ENCODE assay signal across 19 cellular contexts in the genomic region with DNA sequence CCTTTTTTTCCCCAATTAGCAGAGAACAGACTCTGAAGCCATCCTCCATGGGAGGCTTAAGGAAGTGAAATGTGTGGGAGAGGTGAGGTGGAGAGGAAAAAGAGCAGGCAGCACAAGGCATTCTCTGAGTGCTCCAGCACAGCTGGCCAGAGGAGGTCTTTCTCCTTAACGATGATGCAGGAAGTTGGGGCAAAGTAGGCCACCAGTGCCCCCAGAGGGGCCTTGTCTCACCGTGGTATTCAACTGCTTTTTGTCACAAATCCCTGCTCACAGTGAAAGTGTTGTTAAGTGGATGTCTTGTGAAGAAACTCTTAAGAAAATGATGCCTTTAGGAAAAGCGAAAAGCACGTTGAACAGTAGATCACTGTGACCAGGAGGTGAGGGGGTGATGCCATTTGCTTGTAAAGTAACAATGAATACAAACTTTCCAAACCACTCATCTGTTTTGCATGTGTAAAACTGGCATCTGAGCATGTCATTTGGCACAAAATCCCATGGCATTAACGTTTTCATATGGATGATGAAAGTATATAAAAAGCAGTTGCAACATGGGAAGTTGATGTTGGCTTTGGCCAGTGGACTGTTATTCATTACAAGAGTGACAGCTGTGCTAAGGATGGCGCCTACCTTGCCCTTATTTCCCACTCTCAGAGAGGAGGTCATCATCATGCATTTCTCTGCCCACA. TPM values are rescaled to one million over a fixed set of nuclear protein-coding genes. Genes with fewer than 3 reads are reported as not detected.
DNase-seq lines count a peak whose midpoint lies in the region; ATAC-seq and TF ChIP-seq lines count a peak whose summit lies in the region.
"Had no signal": no experiment of that assay in that cellular context is flagged by ENCODE, and none has a peak within 500 bp of the region (broad histone marks: within the 10 kb centered on the region; RNA-seq: fewer than 3 reads in every experiment).

No MANE protein-coding gene starts in this region.

- no peak overlapping the region for H3K9ac ChIP-seq in adipocyte (ENCODE audit: low read length)

- H3K79me2 ChIP-seq in GM23338 (replicated peaks; ENCODE audit: insufficient read depth), result no peaks in the 10 kb centered on the region
- H3K79me2 ChIP-seq: hepatocyte had no signal

- no peaks in the 10 kb centered on the region for H4K20me1 ChIP-seq in GM23338 (replicated peaks; ENCODE audit: insufficient read depth)

- no peaks in the 10 kb centered on the region for H3K27me3 ChIP-seq in GM23338 (ENCODE audit: insufficient read depth)
- H3K27me3 ChIP-seq in adipocyte (replicated peaks; ENCODE audit: control insufficient read depth, insufficient read depth, low read length), result no peaks in the 10 kb centered on the region
- H3K27me3 ChIP-seq: colonic mucosa, hepatocyte, sigmoid colon had no signal

- H3K36me3 Mint-ChIP-seq in GM23338 (ENCODE audit: low read depth), result peaks cover 11% of the 10 kb centered on the region
- H3K36me3 Mint-ChIP-seq: type B pancreatic cell had no signal

- H3K36me3 ChIP-seq in GM23338 (ENCODE audit: insufficient read depth) (no peaks in the 10 kb centered on the region; the same call in 1 of the 2 replicates), adipocyte (ENCODE audit: control insufficient read depth, insufficient read depth, low read length, severe bottlenecking) (no peaks in the 10 kb centered on the region)
- H3K36me3 ChIP-seq: colonic mucosa, sigmoid colon had no signal

- H3K27ac Mint-ChIP-seq in GM23338, result no peak overlapping the region
- H3K27ac Mint-ChIP-seq: activated CD8-positive, alpha-beta memory T cell treated with anti-CD3 and anti-CD28 coated beads, Interleukin-2, amount 10 ng/mL, durations not matched to agents 7 days and 5 days; type B pancreatic cell had no signal

- no peaks in the 10 kb centered on the region for H3K4me1 Mint-ChIP-seq in GM23338
- H3K4me1 Mint-ChIP-seq: activated CD8-positive, alpha-beta memory T cell treated with anti-CD3 and anti-CD28 coated beads, Interleukin-2, amount 10 ng/mL, durations not matched to agents 7 days and 5 days had no signal

- peaks cover 38% of the 10 kb centered on the region for H3K9me3 Mint-ChIP-seq in GM23338

- H3K4me3 Mint-ChIP-seq in GM23338, result no peak overlapping the region
- H3K4me3 Mint-ChIP-seq: activated CD8-positive, alpha-beta memory T cell treated with anti-CD3 and anti-CD28 coated beads, Interleukin-2, amount 10 ng/mL, durations not matched to agents 7 days and 5 days; type B pancreatic cell had no signal

- peaks cover 4% of the 10 kb centered on the region for H3K9me3 ChIP-seq in adipocyte (ENCODE audit: control insufficient read depth, low read length)
- H3K9me3 ChIP-seq: colonic mucosa, sigmoid colon had no signal

- H3K27ac ChIP-seq in GM23338 (ENCODE audit: low read depth), result no peak overlapping the region
- H3K27ac ChIP-seq: colonic mucosa, hepatocyte, RWPE1, sigmoid colon had no signal

- no peak for TF ChIP-seq CTCF in GM23338 (conservative IDR thresholded peaks at IDR 0.05; ENCODE audit: low read depth in 2 of 2)
- no peak for TF ChIP-seq CTCF in foreskin fibroblast (IDR thresholded peaks at IDR 0.05; ENCODE audit: low read depth, low read length)

- ATAC-seq in GM23338 (no peak), GM18909 (IDR thresholded peaks at IDR 0.05; ENCODE audit: poor library complexity, unreplicated experiment) (no peak)
- ATAC-seq: activated CD8-positive, alpha-beta memory T cell treated with anti-CD3 and anti-CD28 coated beads, Interleukin-2, amount 10 ng/mL, durations not matched to agents 7 days and 5 days had no signal

- H3K27me3 Mint-ChIP-seq in GM23338 (ENCODE audit: insufficient read depth, low read depth, poor library complexity), result peaks cover 3% of the 10 kb centered on the region
- H3K27me3 Mint-ChIP-seq: activated CD8-positive, alpha-beta memory T cell treated with anti-CD3 and anti-CD28 coated beads, Interleukin-2, amount 10 ng/mL, durations not matched to agents 7 days and 5 days; type B pancreatic cell had no signal

- no peaks in the 10 kb centered on the region for H3F3A ChIP-seq in GM23338 (replicated peaks; ENCODE audit: low read depth)

- H3K9me2 ChIP-seq in GM23338 (ENCODE audit: insufficient read depth), result no peaks in the 10 kb centered on the region; the same call in none of the 2 replicates

- DNase-seq in AG08395 (ENCODE audit: low spot score) (peak; percentile 38), GM23338 (ENCODE audit: low spot score) (no peak), adipocyte (ENCODE audit: low read depth) (peak; percentile 92), foreskin fibroblast (peak; percentile 82 to 93), NCI-H2107 treated with DMSO at 0.1 percent for 48 hours (lab: John Stamatoyannopoulos, UW; ENCODE audit: unreplicated experiment) (no peak), NCI-H2029 treated with DMSO at 0.1 percent for 48 hours (lab: John Stamatoyannopoulos, UW) (no peak), NOMO-1 (lab: John Stamatoyannopoulos, UW; ENCODE audit: unreplicated experiment in 2 of 2) (no peak)
- DNase-seq: ACHN; activated CD8-positive, alpha-beta memory T cell treated with anti-CD3 and anti-CD28 coated beads, Interleukin-2, amount 10 ng/mL, durations not matched to agents 7 days and 5 days; activated gamma-delta T cell; colonic mucosa; NCI-H82; nucleus accumbens; sigmoid colon; stimulated activated CD4-positive, alpha-beta T cell treated with anti-CD3 and anti-CD28 coated beads, Interleukin-4, amount 100 ng/mL, for 1 hour had no signal

- H3K4me2 ChIP-seq in GM23338, result no peak overlapping the region
- H3K4me2 ChIP-seq: hepatocyte had no signal

- no peaks in the 10 kb centered on the region for H3K4me1 ChIP-seq in GM23338 (ENCODE audit: insufficient read depth)
- H3K4me1 ChIP-seq in adipocyte (ENCODE audit: control insufficient read depth, insufficient read depth, low read length), result peaks cover 11% of the 10 kb centered on the region
- H3K4me1 ChIP-seq: colonic mucosa, sigmoid colon had no signal

- no peak overlapping the region for H3K4me3 ChIP-seq in GM23338
- no peak overlapping the region for H3K4me3 ChIP-seq in adipocyte (ENCODE audit: low read length)
- H3K4me3 ChIP-seq in foreskin fibroblast (ENCODE audit: low read depth in 1 of 2, low read length in 2 of 2), result no peak overlapping the region
- H3K4me3 ChIP-seq: colonic mucosa, hepatocyte, sigmoid colon had no signal

- H2AFZ ChIP-seq in GM23338, result peak overlapping the region; percentile 59; the same call in 1 of the 2 replicates
- H2AFZ ChIP-seq: hepatocyte had no signal

TF ChIP-seq in GM23338, 12 proteins besides CTCF, POLR2A, EP300 and RAD21:
- TF ChIP-seq EZH2 (IDR thresholded peaks at IDR 0.05; ENCODE audit: low read depth, unreplicated experiment) (no peak), CREB1 (CRISPR knock-in tag; IDR thresholded peaks at IDR 0.05; ENCODE audit: low read depth) (no peak), POLR2AphosphoS5 (IDR thresholded peaks at IDR 0.05; ENCODE audit: low read depth) (no peak)

RNA-seq across cellular contexts. Expression of a gene that starts 49.2 kb away (rescaled TPM):
- total RNA-seq in GM23338 (2014; rRNA removed; shearing (Covaris generic)), result 23.2 and 31.4 TPM in 2 replicates
- 22.9 and 31.4 TPM in 2 replicates for polyA plus RNA-seq in GM23338 (2016; fragmentation: Nextera tagmentation; extraction: Ambion mirVana)

Comparison
In these comparisons a context has a peak if more than half of its experiments do, and no peak if none do; other contexts are left out.
1. DNase-seq: peak in AG08395 (single experiment), adipocyte (single experiment) and foreskin fibroblast (2 of 2); none in GM23338 (single experiment), NCI-H2107 treated with DMSO at 0.1 percent for 48 hours (single experiment), NCI-H2029 treated with DMSO at 0.1 percent for 48 hours (single experiment) and NOMO-1 (0 of 2).